ENCODE assay signal across 9 cellular contexts in the genomic region with DNA sequence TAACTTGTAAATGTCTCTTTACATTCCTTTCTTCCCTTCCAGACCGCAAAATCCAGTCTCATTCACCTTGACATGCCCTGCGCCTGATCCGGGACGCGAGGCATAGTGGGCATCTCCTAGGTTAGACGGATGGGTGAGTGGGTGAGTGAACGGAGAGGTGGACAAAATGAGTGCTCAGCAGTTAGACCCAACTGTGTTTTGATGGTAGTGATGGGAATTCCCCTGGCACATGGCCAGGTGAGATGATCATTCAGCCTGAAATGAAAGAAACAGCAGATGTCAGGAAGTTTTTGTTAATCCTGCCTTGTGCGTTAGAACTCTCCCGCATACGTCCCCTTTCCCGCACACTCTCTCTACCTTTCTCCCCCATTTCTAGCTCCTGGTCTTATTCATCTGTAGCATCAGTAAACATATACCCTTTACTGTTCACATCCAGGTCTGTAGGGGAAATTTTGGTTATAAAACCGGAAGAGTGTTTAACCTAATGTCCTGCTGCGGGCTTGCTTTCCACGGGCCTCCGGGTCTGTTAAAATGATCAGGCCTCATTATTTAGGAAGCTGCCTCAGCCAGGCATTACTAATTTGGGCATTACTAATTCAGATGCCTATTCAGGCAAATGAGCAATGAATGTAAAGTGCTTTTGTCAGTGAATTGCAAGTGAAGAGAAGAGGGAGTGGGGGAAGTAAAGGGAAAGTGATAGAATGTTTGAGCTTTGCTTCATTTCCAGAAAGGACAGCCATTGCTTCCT.
DNase-seq lines count a peak whose midpoint lies in the region; ATAC-seq, FAIRE-seq and TF ChIP-seq lines count a peak whose summit lies in the region.
"Had no signal": no experiment of that assay in that cellular context is flagged by ENCODE, and none has a peak within 500 bp of the region (broad histone marks: within the 10 kb centered on the region; RNA-seq: fewer than 3 reads in every experiment).

No MANE protein-coding gene starts in this region.

- WGBS in right lobe of liver (ENCODE audit: insufficient coverage, low coverage, low lambda C conversion rate, missing lambda C conversion rate), result 52% methylated on average over 15 of the region's 15 CpGs
- WGBS in HepG2 (ENCODE audit: low lambda C conversion rate), result 98% methylated on average over 15 of the region's 15 CpGs
- 51% methylated on average over 15 of the region's 15 CpGs for WGBS in prostate gland

- no peak overlapping the region for H3K4me2 ChIP-seq in HepG2 (ENCODE audit: low read depth, low read length)

- H3K27me3 ChIP-seq in right lobe of liver, result no peaks in the 10 kb centered on the region
- no peaks in the 10 kb centered on the region for H3K27me3 ChIP-seq in HepG2 (ENCODE audit: control insufficient read depth in 1 of 2, insufficient read depth in 2 of 2, low read length in 2 of 2)
- H3K27me3 ChIP-seq in left lung, result no peaks in the 10 kb centered on the region
- no peaks in the 10 kb centered on the region for H3K27me3 ChIP-seq in subcutaneous abdominal adipose tissue (ENCODE audit: control insufficient read depth in 5 of 5, insufficient read depth in 4 of 5, low read length in 5 of 5)
- H3K27me3 ChIP-seq in prostate gland (replicated peaks; ENCODE audit: insufficient read depth), result no peaks in the 10 kb centered on the region

- no peak for TF ChIP-seq RAD21 in HepG2 (CRISPR knock-in tag; IDR thresholded peaks at IDR 0.05)

- H2AFZ ChIP-seq in HepG2 (ENCODE audit: low read length), result no peak overlapping the region

- ATAC-seq in right lobe of liver, result peak in 3 of 4 donors; percentile 45 to 72 (median 62)
- ATAC-seq in HepG2, result no peak
- no peak for ATAC-seq in left lung
- ATAC-seq in HG02571 (IDR thresholded peaks at IDR 0.05; ENCODE audit: unreplicated experiment), result no peak

- in situ Hi-C loops in HepG2 (cut with HindIII; ENCODE audit: extremely low pct_ligation_motif_present, low pct_unique_long_range_greater_than_20kb), result no loop called here

- H3K9ac ChIP-seq in HepG2 (ENCODE audit: insufficient read depth, low read depth, low read length) (no peak overlapping the region), subcutaneous abdominal adipose tissue (ENCODE audit: low read length in 5 of 5) (peak overlapping the region in 1 of 5 donors; percentile 32)

- H3K4me1 ChIP-seq in right lobe of liver (no peaks in the 10 kb centered on the region), HepG2 (ENCODE audit: insufficient read depth, low read length) (peaks cover 7% of the 10 kb centered on the region; the same call in 1 of the 2 replicates), left lung (peaks cover 9 to 37% of the 10 kb centered on the region in 2 donors), subcutaneous abdominal adipose tissue (ENCODE audit: control insufficient read depth in 5 of 5, insufficient read depth in 5 of 5, low read length in 5 of 5) (peaks cover 0 to 26% (median 17%) of the 10 kb centered on the region in 5 donors), prostate gland (replicated peaks) (no peaks in the 10 kb centered on the region)

- TF ChIP-seq EP300 in HepG2 (IDR thresholded peaks at IDR 0.05; ENCODE audit: low read depth in 2 of 2, low read length in 2 of 2) (no peak), HepG2 (CRISPR knock-in tag; IDR thresholded peaks at IDR 0.05; ENCODE audit: borderline replicate concordance) (no peak)

- CTCF ChIA-PET in HepG2 (lab: Yijun Ruan, JAX; ENCODE audit: low intra/inter-chr PET ratio, low total read pairs), result no interaction called here

- intact Hi-C loops in right lobe of liver (cut with DNase I), result no loop called here
- intact Hi-C loops in HepG2 (cut with micrococcal nuclease; ENCODE audit: unreplicated experiment), result no loop called here
- intact Hi-C loops in left lung (cut with DNase I), result no loop called here
- intact Hi-C loops in prostate gland (cut with DNase I), result no loop called here

- no peak for TF ChIP-seq CTCF in right lobe of liver (IDR thresholded peaks at IDR 0.05)
- no peak for TF ChIP-seq CTCF in HepG2 (CRISPR knock-in tag; IDR thresholded peaks at IDR 0.05)
- TF ChIP-seq CTCF in left lung (IDR thresholded peaks at IDR 0.05), result no peak
- TF ChIP-seq CTCF in prostate gland (IDR thresholded peaks at IDR 0.05), result no peak

- TF ChIP-seq POLR2A in right lobe of liver (IDR thresholded peaks at IDR 0.05) (no peak), HepG2 (IDR thresholded peaks at IDR 0.05; ENCODE audit: insufficient read depth in 1 of 2, low read depth in 2 of 2, low read length in 2 of 2) (no peak), prostate gland (IDR thresholded peaks at IDR 0.05) (no peak)

- no peaks in the 10 kb centered on the region for H4K20me1 ChIP-seq in HepG2 (ENCODE audit: insufficient read depth, low read length)

- no peak overlapping the region for H3K4me3 ChIP-seq in right lobe of liver
- H3K4me3 ChIP-seq in HepG2 (replicated peaks in 1 of 3; ENCODE audit: insufficient read depth in 1 of 3, low read depth in 2 of 3, low read length in 3 of 3), result no peak overlapping the region
- no peak overlapping the region for H3K4me3 ChIP-seq in left lung
- H3K4me3 ChIP-seq in subcutaneous abdominal adipose tissue (ENCODE audit: low read depth in 1 of 5, low read length in 5 of 5), result no peak overlapping the region
- no peak overlapping the region for H3K4me3 ChIP-seq in prostate gland

- H3K36me3 ChIP-seq in right lobe of liver (no peaks in the 10 kb centered on the region), HepG2 (replicated peaks in 1 of 2; ENCODE audit: control insufficient read depth in 1 of 2, insufficient read depth in 2 of 2, low read length in 2 of 2) (no peaks in the 10 kb centered on the region), left lung (peaks cover 0 to 10% of the 10 kb centered on the region in 2 donors), subcutaneous abdominal adipose tissue (ENCODE audit: control insufficient read depth in 5 of 5, insufficient read depth in 5 of 5, low read length in 5 of 5) (peaks cover 0 to 5% (median 0%) of the 10 kb centered on the region in 5 donors), prostate gland (no peaks in the 10 kb centered on the region)

- DNase-seq in right lobe of liver (peak in 1 of 3 donors; percentile 52), HepG2 (ENCODE audit: low spot score) (no peak), NCI-H2171 (lab: John Stamatoyannopoulos, UW) (peak; percentile 24), left lung (no peak), prostate gland (ENCODE audit: low spot score) (no peak)
- DNase-seq in activated T-helper 9 cell treated with anti-CD3 and anti-CD28 coated beads, Interleukin-2, amount 50 U/mL, for 16 hours (ENCODE audit: low read depth), result peak; percentile 55

- POLR2A ChIA-PET in HepG2 (lab: Yijun Ruan, JAX), result no interaction called here

- H3K27ac ChIP-seq in right lobe of liver (peak overlapping the region in 1 of 3 donors; percentile 18), HepG2 (ENCODE audit: extremely low read length, insufficient read depth, low read length) (no peak overlapping the region), left lung (peak overlapping the region; percentile 13 to 75), subcutaneous abdominal adipose tissue (ENCODE audit: low read depth, low read length) (peak overlapping the region; percentile 43), prostate gland (no peak overlapping the region)

- H3K9me3 ChIP-seq in right lobe of liver, result no peaks in the 10 kb centered on the region
- no peaks in the 10 kb centered on the region for H3K9me3 ChIP-seq in HepG2 (ENCODE audit: low read length)
- no peaks in the 10 kb centered on the region for H3K9me3 ChIP-seq in left lung
- no peaks in the 10 kb centered on the region for H3K9me3 ChIP-seq in subcutaneous abdominal adipose tissue (ENCODE audit: control insufficient read depth in 5 of 5, low read length in 5 of 5)
- no peaks in the 10 kb centered on the region for H3K9me3 ChIP-seq in prostate gland

- no TSS peak for BruUV-seq in HepG2 (replicated peaks; lab: Mats Ljungman, UMichigan)

- FAIRE-seq in HepG2 (lab: Jason Lieb, UNC), result no peak
- FAIRE-seq: endometrium had no signal

- H3K79me2 ChIP-seq in HepG2 (ENCODE audit: insufficient read depth, low read length), result no peaks in the 10 kb centered on the region

TF ChIP-seq in HepG2, 621 proteins besides CTCF, POLR2A, EP300 and RAD21 (continues in another document):
- TF ChIP-seq, protein P1, sequence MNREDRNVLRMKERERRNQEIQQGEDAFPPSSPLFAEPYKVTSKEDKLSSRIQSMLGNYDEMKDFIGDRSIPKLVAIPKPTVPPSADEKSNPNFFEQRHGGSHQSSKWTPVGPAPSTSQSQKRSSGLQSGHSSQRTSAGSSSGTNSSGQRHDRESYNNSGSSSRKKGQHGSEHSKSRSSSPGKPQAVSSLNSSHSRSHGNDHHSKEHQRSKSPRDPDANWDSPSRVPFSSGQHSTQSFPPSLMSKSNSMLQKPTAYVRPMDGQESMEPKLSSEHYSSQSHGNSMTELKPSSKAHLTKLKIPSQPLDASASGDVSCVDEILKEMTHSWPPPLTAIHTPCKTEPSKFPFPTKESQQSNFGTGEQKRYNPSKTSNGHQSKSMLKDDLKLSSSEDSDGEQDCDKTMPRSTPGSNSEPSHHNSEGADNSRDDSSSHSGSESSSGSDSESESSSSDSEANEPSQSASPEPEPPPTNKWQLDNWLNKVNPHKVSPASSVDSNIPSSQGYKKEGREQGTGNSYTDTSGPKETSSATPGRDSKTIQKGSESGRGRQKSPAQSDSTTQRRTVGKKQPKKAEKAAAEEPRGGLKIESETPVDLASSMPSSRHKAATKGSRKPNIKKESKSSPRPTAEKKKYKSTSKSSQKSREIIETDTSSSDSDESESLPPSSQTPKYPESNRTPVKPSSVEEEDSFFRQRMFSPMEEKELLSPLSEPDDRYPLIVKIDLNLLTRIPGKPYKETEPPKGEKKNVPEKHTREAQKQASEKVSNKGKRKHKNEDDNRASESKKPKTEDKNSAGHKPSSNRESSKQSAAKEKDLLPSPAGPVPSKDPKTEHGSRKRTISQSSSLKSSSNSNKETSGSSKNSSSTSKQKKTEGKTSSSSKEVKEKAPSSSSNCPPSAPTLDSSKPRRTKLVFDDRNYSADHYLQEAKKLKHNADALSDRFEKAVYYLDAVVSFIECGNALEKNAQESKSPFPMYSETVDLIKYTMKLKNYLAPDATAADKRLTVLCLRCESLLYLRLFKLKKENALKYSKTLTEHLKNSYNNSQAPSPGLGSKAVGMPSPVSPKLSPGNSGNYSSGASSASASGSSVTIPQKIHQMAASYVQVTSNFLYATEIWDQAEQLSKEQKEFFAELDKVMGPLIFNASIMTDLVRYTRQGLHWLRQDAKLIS (CRISPR knock-in tag; IDR thresholded peaks at IDR 0.05), result no peak
- TF ChIP-seq RELA (CRISPR knock-in tag; IDR thresholded peaks at IDR 0.05) (no peak), PHB2 (IDR thresholded peaks at IDR 0.05; ENCODE audit: partially characterized antibody) (no peak), PHF21A (CRISPR knock-in tag; IDR thresholded peaks at IDR 0.05) (no peak), MEIS1 (CRISPR knock-in tag; IDR thresholded peaks at IDR 0.05; ENCODE audit: borderline replicate concordance) (no peak)

Comparison
In these comparisons a context has a peak if more than half of its experiments do, and no peak if none do; other contexts are left out.
1. ATAC-seq: peak in right lobe of liver (3 of 4); none in HepG2 (single experiment), left lung (single experiment) and HG02571 (single experiment).
2. DNase-seq: peak in NCI-H2171 (single experiment) and activated T-helper 9 cell treated with anti-CD3 and anti-CD28 coated beads, Interleukin-2, amount 50 U/mL, for 16 hours (single experiment); none in HepG2 (single experiment), left lung (0 of 2) and prostate gland (single experiment).
3. H3K27ac ChIP-seq: peak in left lung (2 of 2) and subcutaneous abdominal adipose tissue (single experiment); none in HepG2 (single experiment) and prostate gland (0 of 2).